ENCODE assay signal across 1 cellular context in the genomic region with DNA sequence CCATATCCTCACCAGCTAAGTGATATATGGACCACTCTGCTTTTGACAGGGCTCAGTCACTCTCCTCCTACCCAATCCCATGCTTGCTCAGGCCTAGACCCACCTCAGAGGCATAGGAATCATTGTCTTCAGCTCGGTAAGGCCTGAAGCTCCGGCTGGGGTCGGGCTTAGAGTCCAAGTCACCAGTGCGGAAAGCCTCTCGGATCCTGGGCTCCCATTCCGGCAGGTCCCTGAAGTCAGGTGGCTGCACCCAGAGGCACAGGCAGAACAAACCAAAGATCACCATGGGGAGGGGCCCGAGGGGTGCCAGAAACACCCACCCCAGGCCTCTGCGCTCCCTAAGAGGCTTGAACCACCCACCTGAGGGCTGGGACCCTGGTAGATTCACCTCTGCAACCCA.
TF ChIP-seq lines count a peak whose summit lies in the region.

No MANE protein-coding gene starts in this region.

TF ChIP-seq in HepG2, 621 proteins besides CTCF, POLR2A, EP300 and RAD21:
- TF ChIP-seq ZNF768 (CRISPR knock-in tag; IDR thresholded peaks at IDR 0.05) (0 out of 2 replicates have a peak, but pooled peaks have one; percentile 26), XRCC5 (optimal IDR thresholded peaks at IDR 0.05; ENCODE audit: low read length) (no peak), HES4 (CRISPR knock-in tag; IDR thresholded peaks at IDR 0.05; ENCODE audit: borderline replicate concordance) (0 out of 2 replicates have a peak, but pooled peaks have one; percentile 43)
